ENCODE assay signal across 14 cellular contexts in genomic region chr4:164613761-164614277, GRCh38.
"Had no signal": no experiment of that assay in that cellular context is flagged by ENCODE, and none has a peak within 500 bp of the region (broad histone marks: within the 10 kb centered on the region; RNA-seq: fewer than 3 reads in every experiment).

No MANE protein-coding gene starts in this region.

- H3K27me3 ChIP-seq: body of pancreas, left lung, pancreas, thyroid gland had no signal

- H3K9me3 ChIP-seq: body of pancreas, left lung, pancreas, thyroid gland had no signal

- H3K9me3 Mint-ChIP-seq: activated CD4-positive, alpha-beta memory T cell treated with anti-CD3 and anti-CD28 coated beads, Interleukin-2, amount 10 ng/mL, durations not matched to agents 7 days and 5 days; neural crest cell had no signal

- H3K36me3 ChIP-seq: left lung, pancreas, thyroid gland had no signal

- H3K4me1 Mint-ChIP-seq: activated CD4-positive, alpha-beta memory T cell treated with anti-CD3 and anti-CD28 coated beads, Interleukin-2, amount 10 ng/mL, durations not matched to agents 7 days and 5 days; memory B cell; T-cell had no signal

- H3K27me3 Mint-ChIP-seq: activated CD4-positive, alpha-beta memory T cell treated with anti-CD3 and anti-CD28 coated beads, Interleukin-2, amount 10 ng/mL, durations not matched to agents 7 days and 5 days; dendritic cell treated with granulocyte-macrophage colony-stimulating factor and Interleukin-4, amounts not matched to agents 40 ng/mL and 50 ng/mL, for 4 days; memory B cell had no signal

- DNase-seq: activated CD4-positive, alpha-beta memory T cell treated with anti-CD3 and anti-CD28 coated beads, Interleukin-2, amount 10 ng/mL, durations not matched to agents 7 days and 5 days; activated T-cell treated with anti-CD3 and anti-CD28 coated beads, Interleukin-2, amount 50 U/mL, for 72 hours; body of pancreas; erythroblast; left lung; pancreas; small intestine; T-cell; thyroid gland had no signal

- H3K27ac ChIP-seq: body of pancreas, left lung, pancreas, thyroid gland, VCaP had no signal

- H3K36me3 Mint-ChIP-seq: memory B cell, T-cell had no signal

- FAIRE-seq: pancreas, small intestine, urothelium cell line had no signal

- ATAC-seq: activated T-cell treated with anti-CD3 and anti-CD28 coated beads, Interleukin-2, amount 50 U/mL, for 72 hours; body of pancreas; left lung; T-cell had no signal

- H3K27ac Mint-ChIP-seq: activated CD4-positive, alpha-beta memory T cell treated with anti-CD3 and anti-CD28 coated beads, Interleukin-2, amount 10 ng/mL, durations not matched to agents 7 days and 5 days; activated T-cell treated with anti-CD3 and anti-CD28 coated beads, Interleukin-2, amount 50 U/mL, for 72 hours; dendritic cell treated with granulocyte-macrophage colony-stimulating factor and Interleukin-4, amounts not matched to agents 40 ng/mL and 50 ng/mL, for 4 days; memory B cell; T-cell had no signal

- H3K4me1 ChIP-seq: body of pancreas, left lung, pancreas had no signal

- H3K4me3 Mint-ChIP-seq: activated CD4-positive, alpha-beta memory T cell treated with anti-CD3 and anti-CD28 coated beads, Interleukin-2, amount 10 ng/mL, durations not matched to agents 7 days and 5 days; activated T-cell treated with anti-CD3 and anti-CD28 coated beads, Interleukin-2, amount 50 U/mL, for 72 hours; dendritic cell treated with granulocyte-macrophage colony-stimulating factor and Interleukin-4, amounts not matched to agents 40 ng/mL and 50 ng/mL, for 4 days; memory B cell; neural crest cell; T-cell had no signal

- H3K4me3 ChIP-seq: body of pancreas, left lung, pancreas, thyroid gland had no signal
